Comparison of ENCODE assay signal across 1 cellular context in genomic region chr10:103859161-103860141, GRCh38.
TF ChIP-seq lines count a peak whose summit lies in the region.

No MANE protein-coding gene starts in this region.

TF ChIP-seq in HepG2, 621 proteins besides CTCF, POLR2A, EP300 and RAD21 (continued from another document and continues in another):
- no peak for TF ChIP-seq REST (IDR thresholded peaks at IDR 0.05; ENCODE audit: borderline replicate concordance in 1 of 2, low read depth in 1 of 2, low read length in 2 of 2)
- TF ChIP-seq ZGPAT (CRISPR knock-in tag; IDR thresholded peaks at IDR 0.05), result no peak
- no peak for TF ChIP-seq ZFP41 (CRISPR knock-in tag; IDR thresholded peaks at IDR 0.05; ENCODE audit: borderline replicate concordance)
- TF ChIP-seq HNRNPL (IDR thresholded peaks at IDR 0.05; ENCODE audit: low read depth, low read length), result no peak
- TF ChIP-seq MLXIP (CRISPR knock-in tag; IDR thresholded peaks at IDR 0.05; ENCODE audit: borderline replicate concordance), result no peak
- TF ChIP-seq PAX8 (CRISPR knock-in tag; IDR thresholded peaks at IDR 0.05; ENCODE audit: borderline replicate concordance), result no peak
- TF ChIP-seq FLYWCH1 (CRISPR knock-in tag; IDR thresholded peaks at IDR 0.05), result no peak
- no peak for TF ChIP-seq ZNF124 (CRISPR knock-in tag; IDR thresholded peaks at IDR 0.05)
- TF ChIP-seq POGZ (CRISPR knock-in tag; IDR thresholded peaks at IDR 0.05), result no peak
- TF ChIP-seq ZNF567 (CRISPR knock-in tag; IDR thresholded peaks at IDR 0.05; ENCODE audit: borderline replicate concordance), result no peak
- TF ChIP-seq ZBTB40 (IDR thresholded peaks at IDR 0.05), result no peak
- TF ChIP-seq ZBTB40 (CRISPR knock-in tag; IDR thresholded peaks at IDR 0.05), result no peak
- TF ChIP-seq HCFC1 (IDR thresholded peaks at IDR 0.05; ENCODE audit: low read depth, low read length), result no peak
- TF ChIP-seq KAT7 (CRISPR knock-in tag; IDR thresholded peaks at IDR 0.05; ENCODE audit: borderline replicate concordance), result no peak
- no peak for TF ChIP-seq MYC (CRISPR knock-in tag; IDR thresholded peaks at IDR 0.05; ENCODE audit: borderline replicate concordance)
- 0 out of 2 replicates have a peak, but pooled peaks have one; percentile 25 for TF ChIP-seq GATAD2A (CRISPR knock-in tag; IDR thresholded peaks at IDR 0.05)
- no peak for TF ChIP-seq TRIM24 (CRISPR knock-in tag; IDR thresholded peaks at IDR 0.05)
- no peak for TF ChIP-seq HOMEZ (CRISPR knock-in tag; IDR thresholded peaks at IDR 0.05; ENCODE audit: low read depth)
- no peak for TF ChIP-seq ZNF18 (CRISPR knock-in tag; IDR thresholded peaks at IDR 0.05; ENCODE audit: insufficient replicate concordance)
- no peak for TF ChIP-seq MAFK (conservative IDR thresholded peaks at IDR 0.05 in 1 of 2, IDR thresholded peaks at IDR 0.05 in 1 of 2; ENCODE audit: low read length in 2 of 2)
- TF ChIP-seq AHR (CRISPR knock-in tag; IDR thresholded peaks at IDR 0.05), result no peak
- TF ChIP-seq ZNF7 (CRISPR knock-in tag; IDR thresholded peaks at IDR 0.05), result no peak
- no peak for TF ChIP-seq BCLAF1 (IDR thresholded peaks at IDR 0.05)
- TF ChIP-seq NR2F1 (CRISPR knock-in tag; IDR thresholded peaks at IDR 0.05), result no peak
- TF ChIP-seq KAT8 (CRISPR knock-in tag; IDR thresholded peaks at IDR 0.05), result no peak
- TF ChIP-seq ZNF652 (CRISPR knock-in tag; IDR thresholded peaks at IDR 0.05; ENCODE audit: borderline replicate concordance, low read depth), result no peak
- no peak for TF ChIP-seq EED (CRISPR knock-in tag; IDR thresholded peaks at IDR 0.05)
- no peak for TF ChIP-seq SKIL (CRISPR knock-in tag; IDR thresholded peaks at IDR 0.05; ENCODE audit: borderline replicate concordance)
- TF ChIP-seq ZNF891 (CRISPR knock-in tag; IDR thresholded peaks at IDR 0.05), result no peak
- TF ChIP-seq ZNF143 (CRISPR knock-in tag; IDR thresholded peaks at IDR 0.05), result no peak
